21 cellular contexts compared by ENCODE assay signal in the genomic region with DNA sequence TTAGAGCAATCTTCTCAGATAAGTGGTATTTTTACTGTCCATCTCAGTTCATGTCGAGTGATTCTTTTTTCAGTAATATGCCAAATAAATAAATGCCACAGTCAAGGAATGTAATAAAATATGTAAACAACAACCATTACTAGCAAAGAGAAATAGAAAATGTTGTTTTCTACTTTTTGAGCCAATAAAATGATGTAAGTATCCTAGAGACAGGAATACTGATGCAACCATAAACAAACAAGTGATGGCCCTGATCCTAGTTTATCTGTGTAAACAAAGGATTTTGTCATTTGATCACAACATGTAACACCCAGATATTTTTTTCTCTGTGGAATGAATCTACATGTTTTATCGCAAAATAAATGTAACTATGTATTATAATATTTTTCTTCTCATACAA.
DNase-seq lines count a peak whose midpoint lies in the region; ATAC-seq, FAIRE-seq and TF ChIP-seq lines count a peak whose summit lies in the region.
"Had no signal": no experiment of that assay in that cellular context is flagged by ENCODE, and none has a peak within 500 bp of the region (broad histone marks: within the 10 kb centered on the region; RNA-seq: fewer than 3 reads in every experiment).

No MANE protein-coding gene starts in this region.

- no peak overlapping the region for H3K27ac Mint-ChIP-seq in neural progenitor cell
- H3K27ac Mint-ChIP-seq: CD8-positive, alpha-beta memory T cell had no signal

- H2AFZ ChIP-seq in neural progenitor cell (replicated peaks): peak overlapping the region; percentile 4
- H2AFZ ChIP-seq: PC-9 had no signal

- no peaks in the 10 kb centered on the region for H3K27me3 Mint-ChIP-seq in neural progenitor cell (ENCODE audit: insufficient read depth, low read depth)
- H3K27me3 Mint-ChIP-seq: CD8-positive, alpha-beta memory T cell had no signal

- H3K9me3 ChIP-seq in neural progenitor cell (ENCODE audit: low read depth): no peaks in the 10 kb centered on the region
- H3K9me3 ChIP-seq: SJSA1 had no signal

- no peaks in the 10 kb centered on the region for H3F3A ChIP-seq in neural progenitor cell (ENCODE audit: low read depth)

- H3K4me2 ChIP-seq in neural progenitor cell: no peak overlapping the region
- H3K4me2 ChIP-seq: PC-9 had no signal

- no peaks in the 10 kb centered on the region for H4K20me1 ChIP-seq in neural progenitor cell (ENCODE audit: low read depth)

- no peaks in the 10 kb centered on the region for H3K27me3 ChIP-seq in neural progenitor cell
- H3K27me3 ChIP-seq: SJSA1 had no signal

- H3K36me3 ChIP-seq in neural progenitor cell: no peaks in the 10 kb centered on the region
- H3K36me3 ChIP-seq: SJSA1 had no signal

- H3K9me3 Mint-ChIP-seq in neural progenitor cell: no peaks in the 10 kb centered on the region

- DNase-seq in D721Med (ENCODE audit: insufficient read length, low spot score) (no peak), LNCaP clone FGC (ENCODE audit: low read depth) (peak; percentile 36), dedifferentiated amniotic fluid mesenchymal stem cell (ENCODE audit: extremely low spot score) (peak; percentile 87), neural progenitor cell (ENCODE audit: low spot score) (no peak), caudate nucleus (lab: John Stamatoyannopoulos, UW) (no peak), glomerular visceral epithelial cell (ENCODE audit: extremely low spot score) (no peak)
- DNase-seq in activated effector memory CD4-positive, alpha-beta T cell treated with Interleukin-2 at 50 U/mL for 16 hours: no peak
- DNase-seq: C1 segment of cervical spinal cord; CD8-positive, alpha-beta memory T cell; DND-41; KBM-7; NCI-H1417 treated with DMSO at 0.1 percent for 48 hours; NCI-H1930; NCI-H226; NCI-H524 treated with DMSO at 0.1 percent for 48 hours; PC-9; SW 1271 had no signal

- H3K4me1 Mint-ChIP-seq in neural progenitor cell: no peaks in the 10 kb centered on the region
- H3K4me1 Mint-ChIP-seq: CD8-positive, alpha-beta memory T cell had no signal

- H3K4me3 Mint-ChIP-seq in neural progenitor cell: no peak overlapping the region
- H3K4me3 Mint-ChIP-seq: CD8-positive, alpha-beta memory T cell had no signal

- FAIRE-seq in D721Med (lab: Jason Lieb, UNC): peak; percentile 25
- FAIRE-seq: H1, HepG2 had no signal

- H3K4me3 ChIP-seq in LNCaP clone FGC (ENCODE audit: low read depth, low read length) (no peak overlapping the region), neural progenitor cell (no peak overlapping the region)
- H3K4me3 ChIP-seq: PC-9, SJSA1 had no signal

- TF ChIP-seq CTCF in D721Med (IDR thresholded peaks at IDR 0.05; ENCODE audit: insufficient read depth, missing control alignments) (no peak), LNCaP clone FGC (IDR thresholded peaks at IDR 0.05; ENCODE audit: control insufficient read depth, extremely low read depth, insufficient read depth) (no peak), neural progenitor cell (IDR thresholded peaks at IDR 0.05) (no peak)

- no peaks in the 10 kb centered on the region for H3K4me1 ChIP-seq in neural progenitor cell
- H3K4me1 ChIP-seq: SJSA1 had no signal

- no peaks in the 10 kb centered on the region for H3K36me3 Mint-ChIP-seq in neural progenitor cell
- H3K36me3 Mint-ChIP-seq: CD8-positive, alpha-beta memory T cell had no signal

- H3K9ac ChIP-seq in neural progenitor cell: no peak overlapping the region

- no peak for ATAC-seq in GM19397 (IDR thresholded peaks at IDR 0.05; ENCODE audit: unreplicated experiment)
- ATAC-seq: HepG2 had no signal

- H3K27ac ChIP-seq in neural progenitor cell (no peak overlapping the region), caudate nucleus (ENCODE audit: low read depth, low read length) (no peak overlapping the region)
- H3K27ac ChIP-seq: PC-9, SJSA1 had no signal

- H3K79me2 ChIP-seq in neural progenitor cell (ENCODE audit: low read depth): no peaks in the 10 kb centered on the region

Comparison
In these comparisons a context has a peak if more than half of its experiments do, and no peak if none do; other contexts are left out.
1. DNase-seq: peak in LNCaP clone FGC (single experiment) and dedifferentiated amniotic fluid mesenchymal stem cell (single experiment); none in D721Med (single experiment), neural progenitor cell (single experiment), activated effector memory CD4-positive, alpha-beta T cell treated with Interleukin-2 at 50 U/mL for 16 hours (single experiment), caudate nucleus (0 of 61) and glomerular visceral epithelial cell (single experiment).